In the genomic region with DNA sequence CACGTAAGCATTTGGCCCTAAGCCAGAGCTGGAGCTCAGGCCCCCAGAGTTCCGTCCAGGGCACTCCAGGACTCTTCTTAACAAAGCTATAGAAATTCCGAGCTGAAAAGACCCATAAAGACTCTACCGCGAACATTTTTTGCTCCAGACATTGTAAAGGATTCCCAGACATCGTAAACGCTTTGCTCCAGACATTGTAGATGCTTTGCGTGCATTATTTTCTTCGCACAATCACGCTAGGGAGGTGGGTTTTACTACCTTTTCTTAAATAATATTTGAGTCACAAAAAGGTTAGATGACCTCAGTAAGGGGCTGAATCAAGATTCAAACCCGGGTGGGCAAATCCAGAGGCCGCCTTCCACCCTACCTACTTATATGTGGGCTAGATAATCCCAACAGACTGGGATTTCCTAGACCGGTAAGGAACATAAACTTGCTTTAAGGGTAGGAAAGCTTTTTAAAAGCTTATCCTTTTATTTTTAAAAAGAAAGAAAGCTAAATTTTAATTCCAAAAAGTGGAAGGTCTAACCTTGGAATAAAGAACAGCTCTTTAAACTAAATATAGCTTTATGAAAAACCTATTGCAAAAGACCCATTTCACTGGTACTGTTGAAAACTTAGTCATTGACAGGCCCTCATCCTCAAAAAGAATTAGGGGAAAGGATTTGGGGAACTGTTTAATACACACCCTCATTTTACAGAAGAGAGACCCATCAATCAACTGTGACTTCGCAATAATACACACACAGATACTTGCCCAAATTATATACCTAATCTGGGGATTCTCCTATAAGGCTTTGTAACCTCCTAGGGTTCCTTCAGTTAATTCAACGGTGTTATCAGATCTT, we compare ENCODE assay signal across 8 cellular contexts. TPM values are rescaled to one million over a fixed set of nuclear protein-coding genes. Genes with fewer than 3 reads are reported as not detected.
DNase-seq lines count a peak whose midpoint lies in the region; ATAC-seq and TF ChIP-seq lines count a peak whose summit lies in the region.

No MANE protein-coding gene starts in this region.

- H3K27me3 Mint-ChIP-seq in effector memory CD8-positive, alpha-beta T cell, result no peaks in the 10 kb centered on the region

- H3K27ac ChIP-seq in Peyer's patch (peak overlapping the region; percentile 97 to 100 (median 98)), neural cell (ENCODE audit: low read length) (no peak overlapping the region)

- peak; percentile 12 for DNase-seq in NCI-H1105 (lab: John Stamatoyannopoulos, UW)
- DNase-seq in NCI-H1105 treated with DMSO at 0.1 percent for 48 hours (lab: John Stamatoyannopoulos, UW), result no peak
- DNase-seq in Peyer's patch, result no peak
- DNase-seq in effector memory CD8-positive, alpha-beta T cell, result no peak
- DNase-seq in GDM1 (lab: John Stamatoyannopoulos, UW), result no peak
- no peak for DNase-seq in activated CD4-positive, CD25-positive, alpha-beta regulatory T cell treated with anti-CD3 and anti-CD28 coated beads, Interleukin-2, amount 50 U/mL, for 72 hours

- no peak for TF ChIP-seq RAD21 in neural cell (conservative IDR thresholded peaks at IDR 0.05)

- H3K9ac ChIP-seq in neural cell (ENCODE audit: low read length), result peak overlapping the region; percentile 82

- no peaks in the 10 kb centered on the region for H3K9me3 Mint-ChIP-seq in effector memory CD8-positive, alpha-beta T cell

- H3K4me1 ChIP-seq in Peyer's patch, result peaks cover 10 to 79% (median 41%) of the 10 kb centered on the region in 4 donors

- peaks cover 58 to 70% of the 10 kb centered on the region in 2 donors for H3K4me1 Mint-ChIP-seq in effector memory CD8-positive, alpha-beta T cell (ENCODE audit: low read depth in 2 of 2)

- peak overlapping the region; percentile 82 to 93 (median 86) for H3K4me3 ChIP-seq in Peyer's patch
- H3K4me3 ChIP-seq in neural cell (ENCODE audit: low read length), result peak overlapping the region; percentile 87

- peak overlapping the region; percentile 66 to 98 for H3K27ac Mint-ChIP-seq in effector memory CD8-positive, alpha-beta T cell

- no peaks in the 10 kb centered on the region for H3F3A ChIP-seq in neural cell (ENCODE audit: insufficient read depth, low read length, poor library complexity, severe bottlenecking)

- peaks cover 38% of the 10 kb centered on the region for H3K36me3 Mint-ChIP-seq in effector memory CD8-positive, alpha-beta T cell (ENCODE audit: insufficient read depth)

- no peak for ATAC-seq in effector memory CD8-positive, alpha-beta T cell (replicated peaks)
- ATAC-seq in GM19397 (IDR thresholded peaks at IDR 0.05; ENCODE audit: unreplicated experiment), result no peak

- H2AFZ ChIP-seq in neural cell (ENCODE audit: low read depth, low read length), result no peak overlapping the region

- TF ChIP-seq EP300 in neural cell (conservative IDR thresholded peaks at IDR 0.05; ENCODE audit: poor library complexity, severe bottlenecking), result no peak

- peaks cover 0 to 10% (median 0%) of the 10 kb centered on the region in 3 donors for H3K36me3 ChIP-seq in Peyer's patch
- no peaks in the 10 kb centered on the region for H3K36me3 ChIP-seq in neural cell (ENCODE audit: insufficient read depth, low read length)

- H3K79me2 ChIP-seq in neural cell (replicated peaks; ENCODE audit: insufficient read depth, low read length), result no peaks in the 10 kb centered on the region

- peak in 1 of 6 experiments; percentile 3 for TF ChIP-seq CTCF in Peyer's patch (IDR thresholded peaks at IDR 0.05)
- TF ChIP-seq CTCF in neural cell (IDR thresholded peaks at IDR 0.05; ENCODE audit: poor library complexity, severe bottlenecking), result no peak

- no peaks in the 10 kb centered on the region for H3K9me2 ChIP-seq in neural cell (ENCODE audit: insufficient read depth, low read length)

- H3K9me3 ChIP-seq in Peyer's patch (no peaks in the 10 kb centered on the region), neural cell (ENCODE audit: low read length) (no peaks in the 10 kb centered on the region)

- H4K20me1 ChIP-seq in neural cell (ENCODE audit: insufficient read depth), result no peaks in the 10 kb centered on the region

- H3K4me3 Mint-ChIP-seq in effector memory CD8-positive, alpha-beta T cell, result peak overlapping the region; percentile 81 to 87

- H3K27me3 ChIP-seq in Peyer's patch, result no peaks in the 10 kb centered on the region
- H3K27me3 ChIP-seq in neural cell (ENCODE audit: insufficient read depth, low read depth, low read length), result no peaks in the 10 kb centered on the region

- no peak for TF ChIP-seq POLR2A in Peyer's patch (IDR thresholded peaks at IDR 0.05)

- H3K4me2 ChIP-seq in neural cell (ENCODE audit: low read length), result peak overlapping the region; percentile 71

TF ChIP-seq in neural cell, 6 proteins besides CTCF, POLR2A, EP300 and RAD21:
- TF ChIP-seq SMC3 (conservative IDR thresholded peaks at IDR 0.05; ENCODE audit: poor library complexity) (no peak), EZH2 (IDR thresholded peaks at IDR 0.05; ENCODE audit: borderline replicate concordance, insufficient read depth, low read length, poor library complexity, severe bottlenecking) (no peak), MXI1 (conservative IDR thresholded peaks at IDR 0.05; ENCODE audit: poor library complexity, severe bottlenecking) (no peak), TAF1 (IDR thresholded peaks at IDR 0.05; ENCODE audit: low read depth) (no peak), POLR2AphosphoS5 (IDR thresholded peaks at IDR 0.05) (no peak)
- TF ChIP-seq, protein P1, sequence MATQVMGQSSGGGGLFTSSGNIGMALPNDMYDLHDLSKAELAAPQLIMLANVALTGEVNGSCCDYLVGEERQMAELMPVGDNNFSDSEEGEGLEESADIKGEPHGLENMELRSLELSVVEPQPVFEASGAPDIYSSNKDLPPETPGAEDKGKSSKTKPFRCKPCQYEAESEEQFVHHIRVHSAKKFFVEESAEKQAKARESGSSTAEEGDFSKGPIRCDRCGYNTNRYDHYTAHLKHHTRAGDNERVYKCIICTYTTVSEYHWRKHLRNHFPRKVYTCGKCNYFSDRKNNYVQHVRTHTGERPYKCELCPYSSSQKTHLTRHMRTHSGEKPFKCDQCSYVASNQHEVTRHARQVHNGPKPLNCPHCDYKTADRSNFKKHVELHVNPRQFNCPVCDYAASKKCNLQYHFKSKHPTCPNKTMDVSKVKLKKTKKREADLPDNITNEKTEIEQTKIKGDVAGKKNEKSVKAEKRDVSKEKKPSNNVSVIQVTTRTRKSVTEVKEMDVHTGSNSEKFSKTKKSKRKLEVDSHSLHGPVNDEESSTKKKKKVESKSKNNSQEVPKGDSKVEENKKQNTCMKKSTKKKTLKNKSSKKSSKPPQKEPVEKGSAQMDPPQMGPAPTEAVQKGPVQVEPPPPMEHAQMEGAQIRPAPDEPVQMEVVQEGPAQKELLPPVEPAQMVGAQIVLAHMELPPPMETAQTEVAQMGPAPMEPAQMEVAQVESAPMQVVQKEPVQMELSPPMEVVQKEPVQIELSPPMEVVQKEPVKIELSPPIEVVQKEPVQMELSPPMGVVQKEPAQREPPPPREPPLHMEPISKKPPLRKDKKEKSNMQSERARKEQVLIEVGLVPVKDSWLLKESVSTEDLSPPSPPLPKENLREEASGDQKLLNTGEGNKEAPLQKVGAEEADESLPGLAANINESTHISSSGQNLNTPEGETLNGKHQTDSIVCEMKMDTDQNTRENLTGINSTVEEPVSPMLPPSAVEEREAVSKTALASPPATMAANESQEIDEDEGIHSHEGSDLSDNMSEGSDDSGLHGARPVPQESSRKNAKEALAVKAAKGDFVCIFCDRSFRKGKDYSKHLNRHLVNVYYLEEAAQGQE (IDR thresholded peaks at IDR 0.05; ENCODE audit: borderline replicate concordance), result no peak

RNA-seq across cellular contexts. Expression of a gene that starts 0.8 kb away (rescaled TPM):
- total RNA-seq in Peyer's patch, result 100 to 1,000 TPM; 191 to 352 (median 266) TPM
- 3.1 and 3.3 TPM in 2 replicates for polyA plus RNA-seq in neural cell
- polyA minus RNA-seq in neural cell, result 4.2 and 4.9 TPM in 2 replicates
